32 cellular contexts compared by ENCODE assay signal in the genomic region with DNA sequence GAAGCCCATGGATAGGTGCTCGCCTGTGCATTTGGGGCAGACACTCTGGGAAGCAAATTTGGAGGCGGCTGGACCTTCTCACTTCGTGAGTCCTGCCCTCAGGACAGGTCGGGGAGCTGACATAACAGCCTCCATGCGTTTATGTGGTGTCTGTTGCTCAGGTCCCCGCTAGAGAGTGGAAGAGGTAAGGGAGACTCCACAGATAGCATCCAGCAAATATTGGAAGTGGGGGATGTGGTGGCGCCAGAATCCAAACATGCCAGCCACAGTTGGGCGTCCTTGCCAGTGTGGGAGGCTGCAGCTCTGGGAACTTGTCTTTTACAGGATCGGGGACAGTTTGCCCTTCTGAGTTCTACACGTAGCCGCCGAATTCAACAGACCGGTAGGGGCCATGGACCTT. TPM values are rescaled to one million over a fixed set of nuclear protein-coding genes. Genes with fewer than 3 reads are reported as not detected.
"Had no signal": no experiment of that assay in that cellular context is flagged by ENCODE, and none has a peak within 500 bp of the region (broad histone marks: within the 10 kb centered on the region; RNA-seq: fewer than 3 reads in every experiment).

No MANE protein-coding gene starts in this region.

- H3K4me3 Mint-ChIP-seq: T-cell had no signal

- H3K27ac Mint-ChIP-seq: T-cell had no signal

- H3K36me3 Mint-ChIP-seq: T-cell had no signal

- H3K27me3 Mint-ChIP-seq: T-cell had no signal

- DNase-seq: Karpas-422, KBM-7, MM.1S, MV-4-11, NCI-H1092, NCI-H1105, NCI-H1417 treated with DMSO at 0.1 percent for 48 hours, NCI-H1436 treated with DMSO at 0.1 percent for 48 hours, NCI-H1694 treated with DMSO at 0.1 percent for 48 hours, NCI-H187 treated with DMSO at 0.1 percent for 48 hours, NCI-H2029, NCI-H2081, NCI-H2171 treated with DMSO at 0.1 percent for 48 hours, NCI-H2227 treated with DMSO at 0.1 percent for 48 hours, NCI-H345, NCI-H446, NCI-H510A treated with DMSO at 0.1 percent for 48 hours, NCI-H524 treated with DMSO at 0.1 percent for 48 hours, NCI-H526 treated with DMSO at 0.1 percent for 48 hours, NCI-H748 treated with DMSO at 0.1 percent for 48 hours, PC-9, Right ventricle myocardium superior, RPMI8226, SHP77 treated with DMSO at 0.1 percent for 48 hours, T-cell had no signal

- H3K4me3 ChIP-seq: PC-9, SK-N-MC had no signal

- H3K27ac ChIP-seq: KMS-11, PC-9, SK-N-MC had no signal

RNA-seq across cellular contexts. Expression of a gene that starts 50.8 kb away (rescaled TPM):
- total RNA-seq: LHCN-M2, MCF 10A, NCI-H460, OCI-LY7, PC-9, Right ventricle myocardium superior, SK-MEL-5, T-cell had no signal
